13 cellular contexts compared by ENCODE assay signal in genomic region chrX:31237189-31237588, GRCh38.
DNase-seq lines count a peak whose midpoint lies in the region; ATAC-seq lines count a peak whose summit lies in the region.
"Had no signal": no experiment of that assay in that cellular context is flagged by ENCODE, and none has a peak within 500 bp of the region (broad histone marks: within the 10 kb centered on the region; RNA-seq: fewer than 3 reads in every experiment).

No MANE protein-coding gene starts in this region.

- peaks cover 54% of the 10 kb centered on the region for H3K4me1 Mint-ChIP-seq in stimulated activated memory B cell treated with anti-CD40 and anti-IgM and Interleukin-4, amounts not matched to agents 10 μg/mL and 1 μg/mL and 100 μg/mL, for 72 hours
- H3K4me1 Mint-ChIP-seq: CD4-positive, CD25-positive, alpha-beta regulatory T cell; T-helper 17 cell had no signal

- ATAC-seq in GM19035 (IDR thresholded peaks at IDR 0.05; ENCODE audit: unreplicated experiment) (peak; percentile 60), HG02588 (IDR thresholded peaks at IDR 0.05; ENCODE audit: unreplicated experiment) (peak; percentile 49), HG03442 (IDR thresholded peaks at IDR 0.05; ENCODE audit: unreplicated experiment) (peak; percentile 41)
- no peak for ATAC-seq in stimulated activated memory B cell treated with anti-CD40 and anti-IgM and Interleukin-4, amounts not matched to agents 10 μg/mL and 1 μg/mL and 100 μg/mL, for 72 hours
- ATAC-seq: sciatic nerve, T-helper 17 cell had no signal

- DNase-seq in DMS153 treated with DMSO at 0.1 percent for 48 hours (lab: John Stamatoyannopoulos, UW; ENCODE audit: unreplicated experiment) (no peak), SIG-M5 treated with dmso at 0.1 percent for 504 hours (lab: John Stamatoyannopoulos, UW; ENCODE audit: unreplicated experiment) (no peak), NCI-H82 treated with DMSO at 0.1 percent for 48 hours (lab: John Stamatoyannopoulos, UW; ENCODE audit: unreplicated experiment) (no peak)
- DNase-seq: activated CD4-positive, alpha-beta T cell treated with anti-CD3 and anti-CD28 coated beads, Interleukin-2, amount 50 U/mL, for 1 hour; CD4-positive, CD25-positive, alpha-beta regulatory T cell; NCI-H2081 treated with DMSO at 0.1 percent for 48 hours; OCI-M1; T-helper 17 cell had no signal

- no peaks in the 10 kb centered on the region for H3K27me3 Mint-ChIP-seq in stimulated activated memory B cell treated with anti-CD40 and anti-IgM and Interleukin-4, amounts not matched to agents 10 μg/mL and 1 μg/mL and 100 μg/mL, for 72 hours
- H3K27me3 Mint-ChIP-seq: CD4-positive, CD25-positive, alpha-beta regulatory T cell had no signal

- no peaks in the 10 kb centered on the region for H3K36me3 Mint-ChIP-seq in stimulated activated memory B cell treated with anti-CD40 and anti-IgM and Interleukin-4, amounts not matched to agents 10 μg/mL and 1 μg/mL and 100 μg/mL, for 72 hours
- H3K36me3 Mint-ChIP-seq: CD4-positive, CD25-positive, alpha-beta regulatory T cell had no signal

- H3K27ac Mint-ChIP-seq in stimulated activated memory B cell treated with anti-CD40 and anti-IgM and Interleukin-4, amounts not matched to agents 10 μg/mL and 1 μg/mL and 100 μg/mL, for 72 hours, result peak overlapping the region; percentile 71
- H3K27ac Mint-ChIP-seq: CD4-positive, CD25-positive, alpha-beta regulatory T cell; T-helper 17 cell had no signal

- H3K4me3 Mint-ChIP-seq in stimulated activated memory B cell treated with anti-CD40 and anti-IgM and Interleukin-4, amounts not matched to agents 10 μg/mL and 1 μg/mL and 100 μg/mL, for 72 hours, result no peak overlapping the region
- H3K4me3 Mint-ChIP-seq: CD4-positive, CD25-positive, alpha-beta regulatory T cell; T-helper 17 cell had no signal

- no peaks in the 10 kb centered on the region for H3K9me3 Mint-ChIP-seq in stimulated activated memory B cell treated with anti-CD40 and anti-IgM and Interleukin-4, amounts not matched to agents 10 μg/mL and 1 μg/mL and 100 μg/mL, for 72 hours
- H3K9me3 Mint-ChIP-seq: CD4-positive, CD25-positive, alpha-beta regulatory T cell had no signal
